In the genomic region with DNA sequence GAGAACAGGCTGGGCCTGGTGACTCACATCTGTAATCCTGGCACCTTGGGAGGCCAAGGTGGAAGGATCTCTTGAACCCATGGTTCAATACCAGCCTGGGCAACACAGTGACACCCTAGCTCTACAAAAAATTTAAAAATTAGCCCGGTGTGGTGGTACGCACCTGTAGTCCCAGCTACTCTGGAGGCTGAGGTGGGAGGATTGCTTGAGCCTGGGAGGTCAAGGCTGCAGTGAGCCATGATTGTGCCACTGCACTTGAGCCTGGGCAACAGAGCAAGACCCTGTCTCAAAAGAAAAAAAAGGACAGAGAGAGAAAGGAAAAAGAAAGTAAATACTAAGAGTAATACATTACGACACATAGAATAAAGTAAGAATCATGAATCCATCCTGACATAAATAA, we compare ENCODE assay signal across 22 cellular contexts. TPM values are rescaled to one million over a fixed set of nuclear protein-coding genes. Genes with fewer than 3 reads are reported as not detected.
"Had no signal": no experiment of that assay in that cellular context is flagged by ENCODE, and none has a peak within 500 bp of the region (broad histone marks: within the 10 kb centered on the region; RNA-seq: fewer than 3 reads in every experiment).

No MANE protein-coding gene starts in this region.

RNA-seq across cellular contexts. Expression of a gene that starts 54.2 kb away (rescaled TPM):
- total RNA-seq: activated B cell treated with CpG ODN at 0.5 μM for 24 hours; activated CD4-positive, alpha-beta memory T cell treated with anti-CD3 and anti-CD28 coated beads for 36 hours; activated CD4-positive, alpha-beta T cell treated with anti-CD3 and anti-CD28 coated beads, Interleukin-2, amount 10 ng/mL, durations not matched to agents 24 days and 14 days; activated CD8-positive, alpha-beta memory T cell treated with anti-CD3 and anti-CD28 coated beads for 36 hours; activated CD8-positive, alpha-beta T cell treated with anti-CD3 and anti-CD28 coated beads for 36 hours; activated naive CD4-positive, alpha-beta T cell treated with anti-CD3 and anti-CD28 coated beads for 36 hours; activated naive CD4-positive, alpha-beta T cell treated with anti-CD3 and anti-CD28 coated beads, Interleukin-2, amount 50 U/mL, for 72 hours; activated naive CD8-positive, alpha-beta T cell treated with anti-CD3 and anti-CD28 coated beads for 36 hours; activated T-cell treated with anti-CD3 and anti-CD28 coated beads, Interleukin-2, amount 50 U/mL, for 4 hours; activated T-cell treated with anti-CD3 and anti-CD28 coated beads, Interleukin-2, amount 50 U/mL, for 72 hours; activated T-helper 1 cell treated with anti-CD3 and anti-CD28 coated beads, Interleukin-12 subunit alpha, Interleukin-12 subunit beta, Interleukin-2, Interleukin-4 antibody, amounts not matched to agents 30 ng/mL and 10 ng/mL and 1 ng/mL, durations not matched to agents 14 hours and 24 hours and 36 hours; activated T-helper 17 cell treated with anti-CD3 and anti-CD28 coated beads, Interleukin-2, amount 50 U/mL, for 72 hours; adrenal gland; aorta; astrocyte; body of pancreas; breast epithelium; cardiac septum; T-cell; T-helper 1 cell treated with Interleukin-12 subunit alpha and Interleukin-12 subunit beta and Interleukin-4 antibody, amounts not matched to agents 30 ng/mL and 1 ng/mL, for 36 hours; T-helper 17 cell; T-helper 2 cell treated with Interferon-gamma antibody and Interleukin-4, amounts not matched to agents 100 ng/mL and 5 ng/mL, for 36 hours had no signal
- polyA plus RNA-seq: adrenal gland, aorta had no signal

RNA-seq across cellular contexts. Expression of a gene that starts 56.2 kb away (rescaled TPM):
- total RNA-seq: activated B cell treated with CpG ODN at 0.5 μM for 24 hours; body of pancreas; T-helper 1 cell treated with Interleukin-12 subunit alpha and Interleukin-12 subunit beta and Interleukin-4 antibody, amounts not matched to agents 30 ng/mL and 1 ng/mL, for 36 hours had no signal
